Comparison of ENCODE assay signal across 8 cellular contexts in the genomic region with DNA sequence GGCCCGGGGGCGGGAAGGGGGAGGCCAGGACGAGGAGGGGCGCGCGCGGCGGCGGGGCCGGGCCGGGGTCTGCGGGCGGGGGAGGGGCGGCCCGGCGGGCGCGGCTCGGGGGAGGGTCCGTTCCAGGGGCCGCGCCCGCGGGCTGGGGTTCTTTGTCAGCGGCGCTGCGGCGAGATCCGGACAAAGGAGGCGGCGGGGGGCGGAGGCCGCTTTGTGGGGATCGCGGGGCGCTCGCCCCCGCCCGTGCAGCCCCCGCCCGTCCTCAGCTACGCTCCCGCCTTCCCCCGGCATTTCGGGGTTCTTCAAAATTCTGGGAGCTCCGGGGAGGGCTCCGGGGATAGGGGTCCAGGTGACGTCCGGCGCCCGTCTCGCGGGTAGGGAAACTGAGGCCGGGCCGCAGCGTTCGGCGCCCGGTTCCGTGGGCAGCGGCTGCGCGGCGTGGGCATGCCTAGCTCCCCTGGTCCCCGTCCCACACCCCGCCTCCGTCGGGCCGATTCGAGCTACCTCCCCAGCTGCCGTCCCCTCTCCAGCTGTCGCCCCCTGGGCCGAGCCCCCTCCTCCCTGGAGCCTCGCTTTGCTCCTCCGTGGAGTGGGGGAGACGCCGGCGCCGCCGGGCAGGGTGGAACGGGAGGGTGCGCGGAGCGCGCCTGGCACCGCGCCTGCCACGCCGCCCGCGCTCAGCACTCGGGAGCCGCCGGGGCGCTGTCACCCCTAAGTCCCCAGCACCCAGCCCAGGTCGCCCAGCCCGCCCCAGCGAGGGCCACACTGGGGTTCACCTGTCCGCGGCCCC. TPM values are rescaled to one million over a fixed set of nuclear protein-coding genes. Genes with fewer than 3 reads are reported as not detected.
A peak's percentile ranks its signal among the peaks of the same experiment; 100 is the strongest.
DNase-seq lines count a peak whose midpoint lies in the region; ATAC-seq and TF ChIP-seq lines count a peak whose summit lies in the region.

No MANE protein-coding gene starts in this region.

- no peaks in the 10 kb centered on the region for H3K9me3 ChIP-seq in AG04450 (ENCODE audit: control insufficient read depth, insufficient read depth, low read length)
- H3K9me3 ChIP-seq in ascending aorta = no peaks in the 10 kb centered on the region
- H3K9me3 ChIP-seq in stomach = no peaks in the 10 kb centered on the region

- POLR2A ChIA-PET in AG04450 (lab: Yijun Ruan, JAX) = interaction anchor here (1.2 to 1.3 kb wide), 2 partner anchors 28 to 39 kb away, joined by 3 to 4 read pairs; no protein-coding TSS in a partner anchor

- TF ChIP-seq CTCF in AG04450 (IDR thresholded peaks at IDR 0.05; ENCODE audit: low read depth, low read length) (no peak), ascending aorta (IDR thresholded peaks at IDR 0.05) (no peak), stomach (IDR thresholded peaks at IDR 0.05) (no peak)

- peaks cover 43 to 55% (median 50%) of the 10 kb centered on the region in 3 donors for H3K4me1 Mint-ChIP-seq in IgD-negative memory B cell

- H3K27me3 ChIP-seq in AG04450 (ENCODE audit: control insufficient read depth, insufficient read depth, low read length) (no peaks in the 10 kb centered on the region), ascending aorta (no peaks in the 10 kb centered on the region), stomach (no peaks in the 10 kb centered on the region)

- no peak for TF ChIP-seq POLR2A in stomach (IDR thresholded peaks at IDR 0.05)

- CTCF ChIA-PET in AG04450 (lab: Charles Lee) = interaction anchor here (0.6 to 1.2 kb wide), 3 partner anchors 15 to 263 kb away, joined by 3 to 8 read pairs (median 5); no protein-coding TSS in a partner anchor

- peak overlapping the region; percentile 90 to 100 (median 96) for H3K4me3 Mint-ChIP-seq in IgD-negative memory B cell

- intact Hi-C loops in ascending aorta (cut with DNase I) = loop anchor here (1.0 to 10.0 kb wide), 4 partner anchors 28 to 414 kb away; a partner anchor contains a TSS
- intact Hi-C loops in stomach (cut with DNase I; ENCODE audit: low total_unique reads) = no loop called here

- H3K4me1 ChIP-seq in ascending aorta = peaks cover 15 to 39% of the 10 kb centered on the region in 2 donors
- H3K4me1 ChIP-seq in stomach = peaks cover 48 to 64% (median 56%) of the 10 kb centered on the region in 4 donors

- WGBS in stomach, 5 donors = 0 to 3% (median 1%) methylated on average over 5 to 100 of the region's 100 CpGs

- H3K4me3 ChIP-seq in AG04450 (ENCODE audit: low read depth, low read length) = peak overlapping the region; percentile 86
- H3K4me3 ChIP-seq in ascending aorta = peak overlapping the region; percentile 95 to 98
- H3K4me3 ChIP-seq in stomach = peak overlapping the region; percentile 83 to 91 (median 91)

- H3K27ac ChIP-seq in AG04450 (ENCODE audit: low read depth, low read length) = no peak overlapping the region
- H3K27ac ChIP-seq in ascending aorta = peak overlapping the region; percentile 78 to 81
- H3K27ac ChIP-seq in stomach = peak overlapping the region; percentile 38 to 89 (median 81)

- H3K36me3 Mint-ChIP-seq in IgD-negative memory B cell = peaks cover 7% of the 10 kb centered on the region

- no peak for DNase-seq in AG04450 (ENCODE audit: low read depth, low spot score)
- no peak for DNase-seq in ascending aorta (ENCODE audit: low spot score in 2 of 2)
- DNase-seq in islet precursor cell = peak; percentile 46
- no peak for DNase-seq in stomach
- DNase-seq in Ammon's horn (ENCODE audit: low spot score) = no peak
- no peak for DNase-seq in NCI-H1930 (lab: John Stamatoyannopoulos, UW)

- H3K27ac Mint-ChIP-seq in IgD-negative memory B cell = peak overlapping the region; percentile 97 to 100 (median 98)

- TF ChIP-seq EP300 in stomach (IDR thresholded peaks at IDR 0.05) = no peak

- ATAC-seq in GM21786 (IDR thresholded peaks at IDR 0.05; ENCODE audit: unreplicated experiment) = no peak

- H3K27me3 Mint-ChIP-seq in IgD-negative memory B cell = no peaks in the 10 kb centered on the region

- H3K36me3 ChIP-seq in ascending aorta = no peaks in the 10 kb centered on the region
- no peaks in the 10 kb centered on the region for H3K36me3 ChIP-seq in stomach

- no peaks in the 10 kb centered on the region for H3K9me3 Mint-ChIP-seq in IgD-negative memory B cell

RNA-seq across cellular contexts. Expression of a gene that starts 0.5 kb away (rescaled TPM):
- polyA plus RNA-seq in AG04450 (2011; rRNA removed) (18.9 and 19.4 TPM in 2 replicates), IgD-negative memory B cell (60.9 TPM), stomach (10 to 100 TPM in 2 of 3 donors, 1 to 10 TPM in 1; 8.5 to 14.0 (median 11.3) TPM)
- 8.4 and 9.9 TPM in 2 replicates for polyA minus RNA-seq in AG04450 (2011; rRNA and poly(A)+ RNA removed)
- total RNA-seq in ascending aorta (2.1 TPM), stomach (10 to 100 TPM in 4 of 5 donors, 1 to 10 TPM in 1; 2.9 to 25.0 (median 16.0) TPM)
